In the genomic region with DNA sequence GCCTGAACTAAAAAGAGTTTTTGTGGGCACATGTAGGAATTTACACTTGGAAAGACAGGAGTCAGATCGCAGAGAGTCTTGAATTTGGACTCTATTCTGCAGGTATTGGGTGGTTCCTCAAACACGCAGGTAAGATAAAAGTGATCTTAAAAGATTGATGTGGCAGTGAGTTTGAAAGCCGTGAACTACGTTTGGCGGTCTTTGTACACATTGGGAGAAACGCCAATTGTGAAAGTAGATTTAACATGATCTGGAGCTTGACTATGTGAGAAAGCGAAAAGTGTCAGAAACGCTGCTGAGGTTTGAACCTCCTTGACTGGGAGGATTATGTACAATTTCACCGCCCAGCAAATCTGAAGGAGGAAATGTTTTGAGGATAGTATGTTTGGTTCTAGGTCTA, we compare ENCODE assay signal across 9 cellular contexts. TPM values are rescaled to one million over a fixed set of nuclear protein-coding genes. Genes with fewer than 3 reads are reported as not detected.
DNase-seq lines count a peak whose midpoint lies in the region; ATAC-seq and TF ChIP-seq lines count a peak whose summit lies in the region.
"Had no signal": no experiment of that assay in that cellular context is flagged by ENCODE, and none has a peak within 500 bp of the region (broad histone marks: within the 10 kb centered on the region; RNA-seq: fewer than 3 reads in every experiment).

No MANE protein-coding gene starts in this region.

- H4K20me1 ChIP-seq in BLaER1 (peaks cover 19% of the 10 kb centered on the region), smooth muscle cell (ENCODE audit: low read depth) (peaks cover 22% of the 10 kb centered on the region)

- H3K9ac ChIP-seq in BLaER1 (no peak overlapping the region), HUES6 (ENCODE audit: low read length) (no peak overlapping the region), smooth muscle cell (ENCODE audit: low read depth) (no peak overlapping the region)

- peaks cover 18% of the 10 kb centered on the region for H3K4me1 Mint-ChIP-seq in activated naive CD8-positive, alpha-beta T cell treated with anti-CD3 and anti-CD28 coated beads, Interleukin-2, amount 10 ng/mL, durations not matched to agents 7 days and 5 days
- H3K4me1 Mint-ChIP-seq in memory B cell = peaks cover 10% of the 10 kb centered on the region

- DNase-seq in activated naive CD8-positive, alpha-beta T cell treated with anti-CD3 and anti-CD28 coated beads, Interleukin-2, amount 10 ng/mL, durations not matched to agents 7 days and 5 days = no peak
- DNase-seq in memory B cell (ENCODE audit: low spot score in 2 of 2) = no peak
- no peak for DNase-seq in smooth muscle cell (lab: John Stamatoyannopoulos, UW; ENCODE audit: unreplicated experiment)
- DNase-seq in COLO668 (lab: John Stamatoyannopoulos, UW; ENCODE audit: unreplicated experiment) = no peak
- DNase-seq: spleen had no signal

- peaks cover 30% of the 10 kb centered on the region for H3K79me2 ChIP-seq in smooth muscle cell (ENCODE audit: low read depth)

- H3K9me3 ChIP-seq in BLaER1 (no peaks in the 10 kb centered on the region), HUES6 (ENCODE audit: control insufficient read depth, insufficient read depth, low read depth, low read length) (no peaks in the 10 kb centered on the region), smooth muscle cell (replicated peaks; ENCODE audit: low read depth) (no peaks in the 10 kb centered on the region)
- H3K9me3 ChIP-seq: spleen had no signal

- WGBS in smooth muscle cell (ENCODE audit: low lambda C conversion rate) = 97% methylated on average over 9 of the region's 9 CpGs

- ATAC-seq in activated naive CD8-positive, alpha-beta T cell treated with anti-CD3 and anti-CD28 coated beads, Interleukin-2, amount 10 ng/mL, durations not matched to agents 7 days and 5 days (ENCODE audit: low read depth) = no peak
- ATAC-seq in memory B cell (ENCODE audit: low read depth) (no peak), HG02798 (IDR thresholded peaks at IDR 0.05; ENCODE audit: poor library complexity, unreplicated experiment) (no peak), GM21825 (IDR thresholded peaks at IDR 0.05; ENCODE audit: unreplicated experiment) (no peak)

- H3K27ac Mint-ChIP-seq in activated naive CD8-positive, alpha-beta T cell treated with anti-CD3 and anti-CD28 coated beads, Interleukin-2, amount 10 ng/mL, durations not matched to agents 7 days and 5 days = peak overlapping the region; percentile 93
- no peak overlapping the region for H3K27ac Mint-ChIP-seq in memory B cell

- H3K4me1 ChIP-seq in BLaER1 = peaks cover 24% of the 10 kb centered on the region
- H3K4me1 ChIP-seq in HUES6 (ENCODE audit: control insufficient read depth, insufficient read depth, low read length) = peaks cover 10% of the 10 kb centered on the region; the same call in 1 of the 2 replicates
- peaks cover 24% of the 10 kb centered on the region for H3K4me1 ChIP-seq in smooth muscle cell (ENCODE audit: low read depth)

- H3K36me3 ChIP-seq in BLaER1 = no peaks in the 10 kb centered on the region
- H3K36me3 ChIP-seq in HUES6 (ENCODE audit: control insufficient read depth, insufficient read depth, low read length) = no peaks in the 10 kb centered on the region
- no peaks in the 10 kb centered on the region for H3K36me3 ChIP-seq in smooth muscle cell (ENCODE audit: low read depth)
- H3K36me3 ChIP-seq: spleen had no signal

- H3K27me3 ChIP-seq in BLaER1 (no peaks in the 10 kb centered on the region), HUES6 (ENCODE audit: control insufficient read depth, insufficient read depth, low read length) (no peaks in the 10 kb centered on the region), smooth muscle cell (ENCODE audit: low read depth) (no peaks in the 10 kb centered on the region)
- H3K27me3 ChIP-seq: spleen had no signal

- no peak overlapping the region for H3K4me3 ChIP-seq in BLaER1
- H3K4me3 ChIP-seq in HUES6 (ENCODE audit: low read depth, low read length) = peak overlapping the region; percentile 90
- no peak overlapping the region for H3K4me3 ChIP-seq in smooth muscle cell

- peaks cover 3% of the 10 kb centered on the region for H3K36me3 Mint-ChIP-seq in activated naive CD8-positive, alpha-beta T cell treated with anti-CD3 and anti-CD28 coated beads, Interleukin-2, amount 10 ng/mL, durations not matched to agents 7 days and 5 days
- peaks cover 2% of the 10 kb centered on the region for H3K36me3 Mint-ChIP-seq in memory B cell

- H3F3A ChIP-seq in smooth muscle cell (ENCODE audit: low read depth) = no peaks in the 10 kb centered on the region

- peak overlapping the region; percentile 95 for H3K4me2 ChIP-seq in BLaER1
- H3K4me2 ChIP-seq in smooth muscle cell = no peak overlapping the region

- H3K9me3 Mint-ChIP-seq in activated naive CD8-positive, alpha-beta T cell treated with anti-CD3 and anti-CD28 coated beads, Interleukin-2, amount 10 ng/mL, durations not matched to agents 7 days and 5 days = no peaks in the 10 kb centered on the region
- no peaks in the 10 kb centered on the region for H3K9me3 Mint-ChIP-seq in memory B cell

- no peak overlapping the region for H2AFZ ChIP-seq in smooth muscle cell (ENCODE audit: low read depth)

- H3K4me3 Mint-ChIP-seq in activated naive CD8-positive, alpha-beta T cell treated with anti-CD3 and anti-CD28 coated beads, Interleukin-2, amount 10 ng/mL, durations not matched to agents 7 days and 5 days = peak overlapping the region; percentile 92
- peak overlapping the region; percentile 97 for H3K4me3 Mint-ChIP-seq in memory B cell

- H3K27ac ChIP-seq in BLaER1 (no peak overlapping the region), HUES6 (ENCODE audit: low read depth, low read length) (no peak overlapping the region), smooth muscle cell (ENCODE audit: low read depth) (no peak overlapping the region)

- no peaks in the 10 kb centered on the region for H3K27me3 Mint-ChIP-seq in activated naive CD8-positive, alpha-beta T cell treated with anti-CD3 and anti-CD28 coated beads, Interleukin-2, amount 10 ng/mL, durations not matched to agents 7 days and 5 days
- no peaks in the 10 kb centered on the region for H3K27me3 Mint-ChIP-seq in memory B cell

- POLR2A ChIA-PET in activated naive CD8-positive, alpha-beta T cell treated with anti-CD3 and anti-CD28 coated beads, Interleukin-2, amount 10 ng/mL, durations not matched to agents 7 days and 5 days (lab: Charles Lee) = interaction anchor here (1.1 to 1.8 kb wide), 6 partner anchors 27 to 248 kb away, joined by 4 to 34 read pairs (median 6); a partner anchor contains a TSS

- TF ChIP-seq CTCF in smooth muscle cell (IDR thresholded peaks at IDR 0.05; ENCODE audit: borderline replicate concordance, insufficient read depth, poor library complexity, severe bottlenecking) = no peak

RNA-seq across cellular contexts. Expression of a gene that starts 1.5 kb away (rescaled TPM):
- total RNA-seq in activated naive CD8-positive, alpha-beta T cell treated with anti-CD3 and anti-CD28 coated beads, Interleukin-2, amount 10 ng/mL, durations not matched to agents 7 days and 5 days = 10 to 100 TPM; 58.8 to 60.0 TPM
- total RNA-seq in smooth muscle cell = 17.6 and 24.9 TPM in 2 replicates
- polyA plus RNA-seq in smooth muscle cell = 12.2 and 12.3 TPM in 2 replicates
